In genomic region chr11:26227311-26227710, GRCh38 we compare ENCODE assay signal across 9 cellular contexts.
DNase-seq lines count a peak whose midpoint lies in the region; ATAC-seq, FAIRE-seq and TF ChIP-seq lines count a peak whose summit lies in the region.
"Had no signal": no experiment of that assay in that cellular context is flagged by ENCODE, and none has a peak within 500 bp of the region (broad histone marks: within the 10 kb centered on the region; RNA-seq: fewer than 3 reads in every experiment).

No MANE protein-coding gene starts in this region.

- intact Hi-C loops in MCF 10A (cut with micrococcal nuclease) (loop anchor here (1.0 kb wide), 2 partner anchors 49 to 245 kb away; no protein-coding TSS in a partner anchor), breast epithelium (cut with DNase I; ENCODE audit: low total_unique reads) (no loop called here), pancreas (cut with DNase I) (loop anchor here in 1 of 3 donors (5.0 kb wide), 1 partner anchor 245 kb away; no protein-coding TSS in a partner anchor)
- intact Hi-C loops in activated CD8-positive, alpha-beta T cell treated with anti-CD3 and anti-CD28 coated beads for 36 hours (cut with micrococcal nuclease) = no loop called here

- POLR2A ChIA-PET in MCF 10A (lab: Yijun Ruan, JAX) = no interaction called here
- POLR2A ChIA-PET in activated CD8-positive, alpha-beta T cell treated with anti-CD3 and anti-CD28 coated beads for 36 hours (lab: Charles Lee) = no interaction called here

- no TSS peak for BruUV-seq in MCF 10A (replicated peaks; lab: Mats Ljungman, UMichigan)

- no peak overlapping the region for H3K27ac ChIP-seq in breast epithelium
- H3K27ac ChIP-seq in pancreas = no peak overlapping the region

- CTCF ChIA-PET in MCF 10A (lab: Yijun Ruan, JAX) = interaction anchor here (0.6 to 2.0 kb wide), 8 partner anchors 10 to 245 kb away, joined by 3 to 34 read pairs (median 3); no protein-coding TSS in a partner anchor
- CTCF ChIA-PET in activated CD8-positive, alpha-beta T cell treated with anti-CD3 and anti-CD28 coated beads for 36 hours (lab: Charles Lee) = no interaction called here

- H3K4me1 ChIP-seq in breast epithelium (no peaks in the 10 kb centered on the region), pancreas (no peaks in the 10 kb centered on the region)

- no peak overlapping the region for H3K4me3 Mint-ChIP-seq in MCF 10A (ENCODE audit: unreplicated experiment)
- no peak overlapping the region for H3K4me3 Mint-ChIP-seq in activated CD8-positive, alpha-beta T cell treated with anti-CD3 and anti-CD28 coated beads for 36 hours

- H3K27me3 Mint-ChIP-seq in MCF 10A (ENCODE audit: insufficient read depth, unreplicated experiment) = no peaks in the 10 kb centered on the region
- no peaks in the 10 kb centered on the region for H3K27me3 Mint-ChIP-seq in activated CD8-positive, alpha-beta T cell treated with anti-CD3 and anti-CD28 coated beads for 36 hours

- TF ChIP-seq CTCF in MCF 10A (IDR thresholded peaks at IDR 0.05; ENCODE audit: unreplicated experiment) (peak; percentile 53), breast epithelium (IDR thresholded peaks at IDR 0.05) (no peak), pancreas (IDR thresholded peaks at IDR 0.05) (peak in 3 of 4 donors; percentile 10 to 35 (median 12))
- TF ChIP-seq CTCF in activated CD8-positive, alpha-beta T cell treated with anti-CD3 and anti-CD28 coated beads for 36 hours (IDR thresholded peaks at IDR 0.05) = no peak

- DNase-seq in MCF 10A (ENCODE audit: unreplicated experiment) (peak; percentile 78), breast epithelium (ENCODE audit: low spot score in 2 of 2) (no peak), NCI-H526 (lab: John Stamatoyannopoulos, UW) (peak; percentile 65 to 77), pancreas (no peak), OCI-M2 (lab: John Stamatoyannopoulos, UW; ENCODE audit: unreplicated experiment) (no peak)
- DNase-seq in activated CD8-positive, alpha-beta T cell treated with anti-CD3 and anti-CD28 coated beads for 36 hours = no peak

- TF ChIP-seq POLR2A in breast epithelium (IDR thresholded peaks at IDR 0.05) = no peak

- H3K9me3 Mint-ChIP-seq in MCF 10A (ENCODE audit: unreplicated experiment) = no peaks in the 10 kb centered on the region
- peaks cover 3% of the 10 kb centered on the region for H3K9me3 Mint-ChIP-seq in activated CD8-positive, alpha-beta T cell treated with anti-CD3 and anti-CD28 coated beads for 36 hours

- H3K4me3 ChIP-seq in breast epithelium = no peak overlapping the region
- H3K4me3 ChIP-seq in pancreas = no peak overlapping the region

- no peak overlapping the region for H3K27ac Mint-ChIP-seq in MCF 10A (ENCODE audit: low read depth, unreplicated experiment)
- no peak overlapping the region for H3K27ac Mint-ChIP-seq in activated CD8-positive, alpha-beta T cell treated with anti-CD3 and anti-CD28 coated beads for 36 hours

- 14 to 24% methylated on average over 3 of the region's 3 CpGs for WGBS in pancreas, 2 donors

- no peaks in the 10 kb centered on the region for H3K36me3 ChIP-seq in breast epithelium
- H3K36me3 ChIP-seq in pancreas = no peaks in the 10 kb centered on the region

- peaks cover 0 to 4% of the 10 kb centered on the region in 2 donors for H3K9me3 ChIP-seq in breast epithelium
- no peaks in the 10 kb centered on the region for H3K9me3 ChIP-seq in pancreas

- ATAC-seq in HG02943 (IDR thresholded peaks at IDR 0.05; ENCODE audit: low read depth, unreplicated experiment) = peak; percentile 86
- peak; percentile 80 for ATAC-seq in esophagus mucosa
- peak in 3 of 4 donors; percentile 76 to 86 (median 79) for ATAC-seq in pancreas
- no peak for ATAC-seq in activated CD8-positive, alpha-beta T cell treated with anti-CD3 and anti-CD28 coated beads for 36 hours

- H3K27me3 ChIP-seq in breast epithelium = no peaks in the 10 kb centered on the region
- no peaks in the 10 kb centered on the region for H3K27me3 ChIP-seq in pancreas

- no peaks in the 10 kb centered on the region for H3K36me3 Mint-ChIP-seq in MCF 10A (ENCODE audit: insufficient read depth, unreplicated experiment)
- H3K36me3 Mint-ChIP-seq in activated CD8-positive, alpha-beta T cell treated with anti-CD3 and anti-CD28 coated beads for 36 hours (ENCODE audit: low read depth) = no peaks in the 10 kb centered on the region

- peaks cover 11% of the 10 kb centered on the region for H3K4me1 Mint-ChIP-seq in MCF 10A (ENCODE audit: insufficient read depth, unreplicated experiment)
- H3K4me1 Mint-ChIP-seq in activated CD8-positive, alpha-beta T cell treated with anti-CD3 and anti-CD28 coated beads for 36 hours (ENCODE audit: low read depth) = no peaks in the 10 kb centered on the region

- FAIRE-seq in pancreas (lab: Jason Lieb, UNC) = peak; percentile 54
- FAIRE-seq: G401.6 had no signal

Comparison
In these comparisons a context has a peak if more than half of its experiments do, and no peak if none do; other contexts are left out.
1. DNase-seq: peak in MCF 10A (single experiment) and NCI-H526 (2 of 2); none in breast epithelium (0 of 2), pancreas (0 of 6), OCI-M2 (single experiment) and activated CD8-positive, alpha-beta T cell treated with anti-CD3 and anti-CD28 coated beads for 36 hours (single experiment).
2. CTCF ChIP-seq: peak in MCF 10A (single experiment) and pancreas (3 of 4); none in breast epithelium (0 of 3) and activated CD8-positive, alpha-beta T cell treated with anti-CD3 and anti-CD28 coated beads for 36 hours (single experiment).